Comparison of ENCODE assay signal across 13 cellular contexts in the genomic region with DNA sequence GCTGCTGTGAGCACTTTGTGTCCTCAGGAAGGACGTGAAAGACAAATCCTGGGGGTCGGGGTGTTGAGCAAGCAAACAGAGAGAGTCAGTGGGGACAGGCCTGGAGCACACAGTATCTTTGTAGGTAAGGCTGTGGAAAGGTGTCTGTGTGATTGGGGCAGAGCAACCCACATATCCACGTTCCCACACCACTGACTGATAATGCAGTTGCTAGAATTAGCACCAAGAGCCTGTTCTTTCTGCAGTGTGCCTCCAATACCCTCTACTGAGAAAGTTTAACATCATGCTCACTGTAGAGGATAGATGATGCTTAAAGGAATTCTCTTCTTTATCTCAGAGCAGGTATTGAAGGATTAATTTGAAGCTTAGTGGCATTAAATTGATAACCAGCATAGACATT.
DNase-seq lines count a peak whose midpoint lies in the region; ATAC-seq lines count a peak whose summit lies in the region.
"Had no signal": no experiment of that assay in that cellular context is flagged by ENCODE, and none has a peak within 500 bp of the region (broad histone marks: within the 10 kb centered on the region; RNA-seq: fewer than 3 reads in every experiment).

No MANE protein-coding gene starts in this region.

- H3K27me3 ChIP-seq in esophagus (ENCODE audit: control insufficient read depth in 1 of 2, insufficient read depth in 2 of 2, low read length in 2 of 2) (no peaks in the 10 kb centered on the region), muscle layer of colon (ENCODE audit: control insufficient read depth in 1 of 2, insufficient read depth in 2 of 2, low read length in 2 of 2) (no peaks in the 10 kb centered on the region)

- H3K4me3 ChIP-seq in esophagus (ENCODE audit: low read depth in 1 of 2, low read length in 2 of 2): no peak overlapping the region
- no peak overlapping the region for H3K4me3 ChIP-seq in muscle layer of colon (ENCODE audit: low read depth in 1 of 2, low read length in 2 of 2)
- H3K4me3 ChIP-seq: GM12878, GM23248 had no signal

- H3K9ac ChIP-seq in muscle layer of colon (ENCODE audit: low read length): no peak overlapping the region
- H3K9ac ChIP-seq: GM23248 had no signal

- intact Hi-C loops in left ventricle myocardium superior (cut with micrococcal nuclease): no loop called here
- intact Hi-C loops in cardiac septum (cut with DNase I): no loop called here

- peaks cover 0 to 3% of the 10 kb centered on the region in 2 donors for H3K36me3 ChIP-seq in esophagus (ENCODE audit: control insufficient read depth in 2 of 2, insufficient read depth in 2 of 2, low read length in 1 of 2)
- no peaks in the 10 kb centered on the region for H3K36me3 ChIP-seq in muscle layer of colon (ENCODE audit: insufficient read depth, low read length)

- ATAC-seq in left ventricle myocardium superior: peak; percentile 63
- ATAC-seq in HG03039 (IDR thresholded peaks at IDR 0.05; ENCODE audit: unreplicated experiment): no peak
- ATAC-seq: GM12878, HCT116 had no signal

- H3K27ac ChIP-seq in esophagus (ENCODE audit: low read depth in 2 of 2, low read length in 1 of 2) (peak overlapping the region; percentile 29 to 52), muscle layer of colon (ENCODE audit: low read depth, low read length) (peak overlapping the region; percentile 13)
- H3K27ac ChIP-seq: GM23248 had no signal

- H3K4me1 ChIP-seq in esophagus (ENCODE audit: control insufficient read depth in 2 of 2, insufficient read depth in 2 of 2, low read length in 1 of 2) (no peaks in the 10 kb centered on the region), muscle layer of colon (ENCODE audit: insufficient read depth, low read length) (no peaks in the 10 kb centered on the region)

- 94 to 95% methylated on average over 3 of the region's 3 CpGs for WGBS in esophagus, 2 donors

- no peak for DNase-seq in left ventricle myocardium superior
- no peak for DNase-seq in cardiac septum (ENCODE audit: low spot score)
- no peak for DNase-seq in ureter (ENCODE audit: low spot score)
- no peak for DNase-seq in NCI-H748 treated with DMSO at 0.1 percent for 48 hours (lab: John Stamatoyannopoulos, UW)
- DNase-seq: C1 segment of cervical spinal cord; CD4-positive, alpha-beta memory T cell; DMS79; GM23248 had no signal

- peaks cover 0 to 2% of the 10 kb centered on the region in 2 donors for H3K9me3 ChIP-seq in esophagus (ENCODE audit: control insufficient read depth in 2 of 2, insufficient read depth in 1 of 2, low read depth in 1 of 2, low read length in 1 of 2)
- no peaks in the 10 kb centered on the region for H3K9me3 ChIP-seq in muscle layer of colon (ENCODE audit: low read length)
